16 cellular contexts compared by ENCODE assay signal in the genomic region with DNA sequence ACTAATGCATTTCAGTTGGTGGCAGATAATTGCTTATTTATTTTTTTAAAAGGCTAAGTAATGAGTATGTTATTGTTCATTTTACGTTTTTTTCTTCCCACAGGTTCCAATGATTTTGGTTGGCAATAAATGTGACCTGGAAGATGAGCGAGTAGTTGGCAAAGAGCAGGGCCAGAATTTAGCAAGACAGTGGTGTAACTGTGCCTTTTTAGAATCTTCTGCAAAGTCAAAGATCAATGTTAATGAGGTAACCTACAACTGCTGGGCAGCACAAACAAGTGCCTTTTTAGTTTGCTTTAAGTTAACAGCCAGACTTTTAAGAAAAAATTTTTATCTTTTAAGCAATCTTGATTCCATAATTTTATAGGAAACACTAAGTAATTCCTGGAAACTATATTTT. TPM values are rescaled to one million over a fixed set of nuclear protein-coding genes. Genes with fewer than 3 reads are reported as not detected.
A peak's percentile ranks its signal among the peaks of the same experiment; 100 is the strongest.
DNase-seq lines count a peak whose midpoint lies in the region; ATAC-seq, FAIRE-seq and TF ChIP-seq lines count a peak whose summit lies in the region.
"Had no signal": no experiment of that assay in that cellular context is flagged by ENCODE, and none has a peak within 500 bp of the region (broad histone marks: within the 10 kb centered on the region; RNA-seq: fewer than 3 reads in every experiment).

No MANE protein-coding gene starts in this region.

- ATAC-seq in activated naive CD8-positive, alpha-beta T cell treated with anti-CD3 and anti-CD28 coated beads, Interleukin-2, amount 50 U/mL, for 24 hours: no peak
- ATAC-seq in RWPE2 (ENCODE audit: low read depth): peak; percentile 5; the same call in 1 of the 3 replicates
- ATAC-seq: Right ventricle myocardium inferior had no signal

- peaks cover 19% of the 10 kb centered on the region for H3F3A ChIP-seq in smooth muscle cell (ENCODE audit: low read depth)

- CTCF ChIA-PET in mammary epithelial cell (lab: Charles Lee; ENCODE audit: low non-redundant PET): interaction anchor here (0.6 kb wide), 1 partner anchor 10 kb away, joined by 8 read pairs; no protein-coding TSS in a partner anchor

- H4K20me1 ChIP-seq in mammary epithelial cell (ENCODE audit: insufficient read depth, low read length): no peaks in the 10 kb centered on the region
- H4K20me1 ChIP-seq in smooth muscle cell (ENCODE audit: low read depth): no peaks in the 10 kb centered on the region

- H3K27ac Mint-ChIP-seq in activated naive CD8-positive, alpha-beta T cell: peak overlapping the region; percentile 78
- H3K27ac Mint-ChIP-seq in activated naive CD8-positive, alpha-beta T cell treated with anti-CD3 and anti-CD28 coated beads, Interleukin-2, amount 50 U/mL, for 24 hours: no peak overlapping the region

- H3K79me2 ChIP-seq in mammary epithelial cell (ENCODE audit: insufficient read depth, low read length): no peaks in the 10 kb centered on the region
- no peaks in the 10 kb centered on the region for H3K79me2 ChIP-seq in smooth muscle cell (ENCODE audit: low read depth)

- dilution Hi-C loops in mammary epithelial cell (cut with HindIII; ENCODE audit: low sequenced_read_pairs): no loop called here

- H3K27me3 Mint-ChIP-seq in activated naive CD8-positive, alpha-beta T cell: no peaks in the 10 kb centered on the region
- H3K27me3 Mint-ChIP-seq in activated naive CD8-positive, alpha-beta T cell treated with anti-CD3 and anti-CD28 coated beads, Interleukin-2, amount 50 U/mL, for 24 hours: no peaks in the 10 kb centered on the region
- H3K27me3 Mint-ChIP-seq: CD4-positive, CD25-positive, alpha-beta regulatory T cell had no signal

- 14% methylated on average over 2 of the region's 2 CpGs for WGBS in mammary epithelial cell (ENCODE audit: low coverage, missing lambda C conversion rate)
- WGBS in smooth muscle cell (ENCODE audit: low lambda C conversion rate): 97% methylated on average over 2 of the region's 2 CpGs
- 57% methylated on average over 2 of the region's 2 CpGs for WGBS in suprapubic skin

- H3K27me3 ChIP-seq in RWPE2 (ENCODE audit: insufficient read depth, poor library complexity, severe bottlenecking): no peaks in the 10 kb centered on the region
- H3K27me3 ChIP-seq in mammary epithelial cell (ENCODE audit: insufficient read depth, low read length): no peaks in the 10 kb centered on the region
- H3K27me3 ChIP-seq in smooth muscle cell (ENCODE audit: low read depth): no peaks in the 10 kb centered on the region
- H3K27me3 ChIP-seq in suprapubic skin: no peaks in the 10 kb centered on the region

- TF ChIP-seq CTCF in RWPE2 (IDR thresholded peaks at IDR 0.05; ENCODE audit: poor library complexity, severe bottlenecking) (no peak), mammary epithelial cell (conservative IDR thresholded peaks at IDR 0.05 in 1 of 2, IDR thresholded peaks at IDR 0.05 in 1 of 2; ENCODE audit: extremely low read depth in 1 of 2, insufficient read depth in 1 of 2, low read depth in 1 of 2, low read length in 2 of 2) (no peak), smooth muscle cell (IDR thresholded peaks at IDR 0.05; ENCODE audit: borderline replicate concordance, insufficient read depth, poor library complexity, severe bottlenecking) (no peak), suprapubic skin (IDR thresholded peaks at IDR 0.05) (no peak)

- H3K4me2 ChIP-seq in mammary epithelial cell (ENCODE audit: insufficient read depth, low read depth, low read length): peak overlapping the region; percentile 46
- H3K4me2 ChIP-seq in smooth muscle cell: no peak overlapping the region

- H3K36me3 ChIP-seq in RWPE2 (ENCODE audit: low read depth) (peaks cover 63% of the 10 kb centered on the region), mammary epithelial cell (ENCODE audit: insufficient read depth, low read length) (peaks cover 12% of the 10 kb centered on the region), smooth muscle cell (ENCODE audit: low read depth) (peaks cover 9% of the 10 kb centered on the region), suprapubic skin (peaks cover 76% of the 10 kb centered on the region)

- in situ Hi-C loops in mammary epithelial cell (cut with MboI; ENCODE audit: low sequenced_read_pairs in 2 of 2): no loop called here

- intact Hi-C loops in mammary epithelial cell (cut with micrococcal nuclease): no loop called here

- no TSS peak for BruUV-seq in mammary epithelial cell (replicated peaks; lab: Mats Ljungman, UMichigan)

- H3K4me1 Mint-ChIP-seq in activated naive CD8-positive, alpha-beta T cell (ENCODE audit: low read depth): peaks cover 6% of the 10 kb centered on the region
- peaks cover 30% of the 10 kb centered on the region for H3K4me1 Mint-ChIP-seq in activated naive CD8-positive, alpha-beta T cell treated with anti-CD3 and anti-CD28 coated beads, Interleukin-2, amount 50 U/mL, for 24 hours

- no peak for DNase-seq in activated naive CD8-positive, alpha-beta T cell treated with anti-CD3 and anti-CD28 coated beads, Interleukin-2, amount 50 U/mL, for 24 hours
- no peak for DNase-seq in RWPE2 (ENCODE audit: low spot score)
- no peak for DNase-seq in mammary epithelial cell
- DNase-seq in smooth muscle cell (lab: John Stamatoyannopoulos, UW; ENCODE audit: unreplicated experiment): no peak
- no peak for DNase-seq in GM12891 (ENCODE audit: insufficient read length, low spot score)
- no peak for DNase-seq in suprapubic skin (ENCODE audit: low spot score in 2 of 2)
- DNase-seq: CD4-positive, CD25-positive, alpha-beta regulatory T cell; KBM-7; NCI-H1048; NCI-H1436 treated with DMSO at 0.1 percent for 48 hours; NCI-H2029 treated with DMSO at 0.1 percent for 48 hours; NCI-H748 treated with DMSO at 0.1 percent for 48 hours had no signal

- H3K9me3 Mint-ChIP-seq in activated naive CD8-positive, alpha-beta T cell (ENCODE audit: low read depth): no peaks in the 10 kb centered on the region
- no peaks in the 10 kb centered on the region for H3K9me3 Mint-ChIP-seq in activated naive CD8-positive, alpha-beta T cell treated with anti-CD3 and anti-CD28 coated beads, Interleukin-2, amount 50 U/mL, for 24 hours

- H3K27ac ChIP-seq in RWPE2 (ENCODE audit: poor library complexity, severe bottlenecking) (peak overlapping the region; percentile 43), mammary epithelial cell (ENCODE audit: insufficient read depth, low read depth, low read length) (no peak overlapping the region), smooth muscle cell (ENCODE audit: low read depth) (peak overlapping the region; percentile 84), suprapubic skin (no peak overlapping the region)

- H3K36me3 Mint-ChIP-seq in activated naive CD8-positive, alpha-beta T cell: peaks cover 7% of the 10 kb centered on the region
- H3K36me3 Mint-ChIP-seq in activated naive CD8-positive, alpha-beta T cell treated with anti-CD3 and anti-CD28 coated beads, Interleukin-2, amount 50 U/mL, for 24 hours (ENCODE audit: low read depth): peaks cover 59% of the 10 kb centered on the region

- H2AFZ ChIP-seq in mammary epithelial cell (ENCODE audit: low read depth, low read length): no peak overlapping the region
- no peak overlapping the region for H2AFZ ChIP-seq in smooth muscle cell (ENCODE audit: low read depth)

- H3K4me3 Mint-ChIP-seq in activated naive CD8-positive, alpha-beta T cell: no peak overlapping the region
- no peak overlapping the region for H3K4me3 Mint-ChIP-seq in activated naive CD8-positive, alpha-beta T cell treated with anti-CD3 and anti-CD28 coated beads, Interleukin-2, amount 50 U/mL, for 24 hours
- H3K4me3 Mint-ChIP-seq: CD4-positive, CD25-positive, alpha-beta regulatory T cell had no signal

- TF ChIP-seq EP300 in suprapubic skin (IDR thresholded peaks at IDR 0.05): no peak

- H3K9me3 ChIP-seq in RWPE2 (ENCODE audit: severe bottlenecking): no peaks in the 10 kb centered on the region
- no peaks in the 10 kb centered on the region for H3K9me3 ChIP-seq in mammary epithelial cell (replicated peaks; ENCODE audit: insufficient read depth, low read length)
- H3K9me3 ChIP-seq in smooth muscle cell (replicated peaks; ENCODE audit: low read depth): no peaks in the 10 kb centered on the region
- H3K9me3 ChIP-seq in suprapubic skin: no peaks in the 10 kb centered on the region

- H3K4me1 ChIP-seq in RWPE2 (ENCODE audit: insufficient read depth, poor library complexity, severe bottlenecking): peaks cover 17% of the 10 kb centered on the region
- H3K4me1 ChIP-seq in mammary epithelial cell (ENCODE audit: insufficient read depth, low read length): peaks cover 16% of the 10 kb centered on the region
- H3K4me1 ChIP-seq in smooth muscle cell (ENCODE audit: low read depth): no peaks in the 10 kb centered on the region
- H3K4me1 ChIP-seq in suprapubic skin: no peaks in the 10 kb centered on the region

- H3K4me3 ChIP-seq in RWPE2 (ENCODE audit: severe bottlenecking) (no peak overlapping the region), mammary epithelial cell (replicated peaks in 1 of 3; ENCODE audit: insufficient read depth in 1 of 3, low read depth in 2 of 3, low read length in 3 of 3) (no peak overlapping the region), smooth muscle cell (no peak overlapping the region), suprapubic skin (no peak overlapping the region)

- H3K9ac ChIP-seq in mammary epithelial cell (ENCODE audit: insufficient read depth, low read length): no peak overlapping the region
- no peak overlapping the region for H3K9ac ChIP-seq in smooth muscle cell (ENCODE audit: low read depth)

- no peak for TF ChIP-seq POLR2A in GM12891 (IDR thresholded peaks at IDR 0.05; ENCODE audit: low read depth, low read length)
- no peak for TF ChIP-seq POLR2A in suprapubic skin (IDR thresholded peaks at IDR 0.05)

- no peak for FAIRE-seq in GM12891 (lab: Jason Lieb, UNC)
- FAIRE-seq: GM19239, H1 had no signal

TF ChIP-seq in GM12891, 5 proteins besides CTCF, POLR2A, EP300 and RAD21:
- no peak for TF ChIP-seq POLR2AphosphoS5 (IDR thresholded peaks at IDR 0.05; ENCODE audit: low read depth, low read length)

RNA-seq across cellular contexts. Expression of a gene that starts 35.0 kb away (rescaled TPM):
- 1 to 10 TPM; 4.2 to 8.9 TPM for total RNA-seq in mammary epithelial cell
- polyA plus RNA-seq in mammary epithelial cell: 2.1 TPM
- 7.3 TPM for polyA minus RNA-seq in mammary epithelial cell
- total RNA-seq in smooth muscle cell: 3.9 TPM in 1 of 2 replicates, not detected in the other
- polyA plus RNA-seq in smooth muscle cell: 1.6 and 1.8 TPM in 2 replicates
- 1.6 TPM for polyA plus RNA-seq in GM12891 (2012; ENCODE audit: low read depth, missing spikeins)
- 1 to 10 TPM; 4.1 to 7.3 (median 5.2) TPM for total RNA-seq in suprapubic skin
- total RNA-seq: CD4-positive, CD25-positive, alpha-beta regulatory T cell had no signal

RNA-seq across cellular contexts. Expression of a gene that starts 51.5 kb away (rescaled TPM):
- 10 to 100 TPM; 12.9 to 17.2 TPM for total RNA-seq in mammary epithelial cell
- polyA plus RNA-seq in mammary epithelial cell: 7.4 TPM
- 14.0 TPM for polyA minus RNA-seq in mammary epithelial cell
- total RNA-seq in smooth muscle cell: 17.1 and 20.0 TPM in 2 replicates
- 5.9 and 8.8 TPM in 2 replicates for polyA plus RNA-seq in smooth muscle cell
- 7.0 TPM for polyA plus RNA-seq in GM12891 (2012; ENCODE audit: low read depth, missing spikeins)
- total RNA-seq in suprapubic skin: 10 to 100 TPM; 16.0 to 25.0 (median 21.5) TPM

Comparison
In these comparisons a context has a peak if more than half of its experiments do, and no peak if none do; other contexts are left out.
1. H3K27ac ChIP-seq: peak in RWPE2 (single experiment) and smooth muscle cell (single experiment); none in mammary epithelial cell (single experiment) and suprapubic skin (single experiment).